1 cellular context compared by ENCODE assay signal in genomic region chr1:212858055-212858460, GRCh38.
TF ChIP-seq lines count a peak whose summit lies in the region.

TSS of gene FLVCR1 (plus strand) at chr1:212858275. CDS start at chr1:212858453, 178 bp downstream.

TF ChIP-seq in K562, 482 proteins besides CTCF, POLR2A, EP300 and RAD21 (continued from another document and continues in another):
- TF ChIP-seq SMAD4 (CRISPR knock-in tag; conservative IDR thresholded peaks at IDR 0.05) (peak; percentile 95), ASH1L (IDR thresholded peaks at IDR 0.05; ENCODE audit: borderline replicate concordance, low read depth, partially characterized antibody) (peak; percentile 66), KLF16 (IDR thresholded peaks at IDR 0.05) (peak; percentile 55; the same call in 1 of the 2 replicates), TBL1XR1 (IDR thresholded peaks at IDR 0.05; ENCODE audit: low read length in 2 of 2) (0 out of 4 replicates have a peak, but pooled peaks have one; percentile 12 to 32), ZBTB43 (CRISPR knock-in tag; IDR thresholded peaks at IDR 0.05) (no peak), NFE2 (IDR thresholded peaks at IDR 0.05; ENCODE audit: low read depth) (no peak), MCM2 (IDR thresholded peaks at IDR 0.05; ENCODE audit: low read depth) (no peak), ZNF23 (CRISPR knock-in tag; IDR thresholded peaks at IDR 0.05) (no peak), E2F3 (CRISPR knock-in tag; IDR thresholded peaks at IDR 0.05) (peak; percentile 74; the same call in 1 of the 2 replicates), BCOR (IDR thresholded peaks at IDR 0.05) (peak; percentile 34), FOS (IDR thresholded peaks at IDR 0.05; ENCODE audit: extremely low read depth, insufficient read length) (peak; percentile 38), MAZ (CRISPR knock-in tag; conservative IDR thresholded peaks at IDR 0.05 in 1 of 2, IDR thresholded peaks at IDR 0.05 in 1 of 2) (peak in 1 of 2 experiments; percentile 80; a peak in 2 of 4 replicates), MCM5 (IDR thresholded peaks at IDR 0.05; ENCODE audit: low read depth) (no peak), ZBTB11 (CRISPR knock-in tag; IDR thresholded peaks at IDR 0.05) (peak in 1 of 3 experiments; percentile 48; a peak in 1 of 6 replicates), HMGXB4 (CRISPR knock-in tag; IDR thresholded peaks at IDR 0.05) (peak; percentile 55; the same call in 1 of the 2 replicates), TCF3 (CRISPR knock-in tag; IDR thresholded peaks at IDR 0.05) (peak; percentile 37; the same call in 1 of the 2 replicates), ZKSCAN3 (CRISPR knock-in tag; IDR thresholded peaks at IDR 0.05) (no peak), CEBPB (tag; IDR thresholded peaks at IDR 0.05) (no peak), E4F1 (CRISPR knock-in tag; IDR thresholded peaks at IDR 0.05; ENCODE audit: borderline replicate concordance) (no peak), PCBP1 (IDR thresholded peaks at IDR 0.05; ENCODE audit: low read depth, low read length, poor library complexity, severe bottlenecking) (peak; percentile 76), TOE1 (IDR thresholded peaks at IDR 0.05; ENCODE audit: borderline replicate concordance) (peak; percentile 67; the same call in 1 of the 2 replicates), TOE1 (CRISPR knock-in tag; IDR thresholded peaks at IDR 0.05; ENCODE audit: borderline replicate concordance, low read depth) (no peak), NFYB (IDR thresholded peaks at IDR 0.05; ENCODE audit: extremely low read depth, insufficient read length) (peak; percentile 27), ZBED1 (IDR thresholded peaks at IDR 0.05) (0 out of 2 replicates have a peak, but pooled peaks have one; percentile 20)
- TF ChIP-seq, protein P1, sequence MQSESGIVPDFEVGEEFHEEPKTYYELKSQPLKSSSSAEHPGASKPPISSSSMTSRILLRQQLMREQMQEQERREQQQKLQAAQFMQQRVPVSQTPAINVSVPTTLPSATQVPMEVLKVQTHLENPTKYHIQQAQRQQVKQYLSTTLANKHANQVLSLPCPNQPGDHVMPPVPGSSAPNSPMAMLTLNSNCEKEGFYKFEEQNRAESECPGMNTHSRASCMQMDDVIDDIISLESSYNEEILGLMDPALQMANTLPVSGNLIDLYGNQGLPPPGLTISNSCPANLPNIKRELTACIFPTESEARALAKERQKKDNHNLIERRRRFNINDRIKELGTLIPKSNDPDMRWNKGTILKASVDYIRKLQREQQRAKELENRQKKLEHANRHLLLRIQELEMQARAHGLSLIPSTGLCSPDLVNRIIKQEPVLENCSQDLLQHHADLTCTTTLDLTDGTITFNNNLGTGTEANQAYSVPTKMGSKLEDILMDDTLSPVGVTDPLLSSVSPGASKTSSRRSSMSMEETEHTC (IDR thresholded peaks at IDR 0.05), result no peak
- TF ChIP-seq, protein P2, sequence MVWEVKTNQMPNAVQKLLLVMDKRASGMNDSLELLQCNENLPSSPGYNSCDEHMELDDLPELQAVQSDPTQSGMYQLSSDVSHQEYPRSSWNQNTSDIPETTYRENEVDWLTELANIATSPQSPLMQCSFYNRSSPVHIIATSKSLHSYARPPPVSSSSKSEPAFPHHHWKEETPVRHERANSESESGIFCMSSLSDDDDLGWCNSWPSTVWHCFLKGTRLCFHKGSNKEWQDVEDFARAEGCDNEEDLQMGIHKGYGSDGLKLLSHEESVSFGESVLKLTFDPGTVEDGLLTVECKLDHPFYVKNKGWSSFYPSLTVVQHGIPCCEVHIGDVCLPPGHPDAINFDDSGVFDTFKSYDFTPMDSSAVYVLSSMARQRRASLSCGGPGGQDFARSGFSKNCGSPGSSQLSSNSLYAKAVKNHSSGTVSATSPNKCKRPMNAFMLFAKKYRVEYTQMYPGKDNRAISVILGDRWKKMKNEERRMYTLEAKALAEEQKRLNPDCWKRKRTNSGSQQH (CRISPR knock-in tag; IDR thresholded peaks at IDR 0.05), result 0 out of 2 replicates have a peak, but pooled peaks have one; percentile 31
- TF ChIP-seq, protein P3, sequence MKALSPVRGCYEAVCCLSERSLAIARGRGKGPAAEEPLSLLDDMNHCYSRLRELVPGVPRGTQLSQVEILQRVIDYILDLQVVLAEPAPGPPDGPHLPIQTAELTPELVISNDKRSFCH (CRISPR knock-in tag; IDR thresholded peaks at IDR 0.05), result no peak
- TF ChIP-seq, protein P3 (tag; IDR thresholded peaks at IDR 0.05), result 0 out of 2 replicates have a peak, but pooled peaks have one; percentile 8
- TF ChIP-seq, protein P4, sequence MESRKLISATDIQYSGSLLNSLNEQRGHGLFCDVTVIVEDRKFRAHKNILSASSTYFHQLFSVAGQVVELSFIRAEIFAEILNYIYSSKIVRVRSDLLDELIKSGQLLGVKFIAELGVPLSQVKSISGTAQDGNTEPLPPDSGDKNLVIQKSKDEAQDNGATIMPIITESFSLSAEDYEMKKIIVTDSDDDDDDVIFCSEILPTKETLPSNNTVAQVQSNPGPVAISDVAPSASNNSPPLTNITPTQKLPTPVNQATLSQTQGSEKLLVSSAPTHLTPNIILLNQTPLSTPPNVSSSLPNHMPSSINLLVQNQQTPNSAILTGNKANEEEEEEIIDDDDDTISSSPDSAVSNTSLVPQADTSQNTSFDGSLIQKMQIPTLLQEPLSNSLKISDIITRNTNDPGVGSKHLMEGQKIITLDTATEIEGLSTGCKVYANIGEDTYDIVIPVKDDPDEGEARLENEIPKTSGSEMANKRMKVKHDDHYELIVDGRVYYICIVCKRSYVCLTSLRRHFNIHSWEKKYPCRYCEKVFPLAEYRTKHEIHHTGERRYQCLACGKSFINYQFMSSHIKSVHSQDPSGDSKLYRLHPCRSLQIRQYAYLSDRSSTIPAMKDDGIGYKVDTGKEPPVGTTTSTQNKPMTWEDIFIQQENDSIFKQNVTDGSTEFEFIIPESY (CRISPR knock-in tag; IDR thresholded peaks at IDR 0.05), result peak; percentile 47; the same call in 1 of the 2 replicates
- TF ChIP-seq, protein P5, sequence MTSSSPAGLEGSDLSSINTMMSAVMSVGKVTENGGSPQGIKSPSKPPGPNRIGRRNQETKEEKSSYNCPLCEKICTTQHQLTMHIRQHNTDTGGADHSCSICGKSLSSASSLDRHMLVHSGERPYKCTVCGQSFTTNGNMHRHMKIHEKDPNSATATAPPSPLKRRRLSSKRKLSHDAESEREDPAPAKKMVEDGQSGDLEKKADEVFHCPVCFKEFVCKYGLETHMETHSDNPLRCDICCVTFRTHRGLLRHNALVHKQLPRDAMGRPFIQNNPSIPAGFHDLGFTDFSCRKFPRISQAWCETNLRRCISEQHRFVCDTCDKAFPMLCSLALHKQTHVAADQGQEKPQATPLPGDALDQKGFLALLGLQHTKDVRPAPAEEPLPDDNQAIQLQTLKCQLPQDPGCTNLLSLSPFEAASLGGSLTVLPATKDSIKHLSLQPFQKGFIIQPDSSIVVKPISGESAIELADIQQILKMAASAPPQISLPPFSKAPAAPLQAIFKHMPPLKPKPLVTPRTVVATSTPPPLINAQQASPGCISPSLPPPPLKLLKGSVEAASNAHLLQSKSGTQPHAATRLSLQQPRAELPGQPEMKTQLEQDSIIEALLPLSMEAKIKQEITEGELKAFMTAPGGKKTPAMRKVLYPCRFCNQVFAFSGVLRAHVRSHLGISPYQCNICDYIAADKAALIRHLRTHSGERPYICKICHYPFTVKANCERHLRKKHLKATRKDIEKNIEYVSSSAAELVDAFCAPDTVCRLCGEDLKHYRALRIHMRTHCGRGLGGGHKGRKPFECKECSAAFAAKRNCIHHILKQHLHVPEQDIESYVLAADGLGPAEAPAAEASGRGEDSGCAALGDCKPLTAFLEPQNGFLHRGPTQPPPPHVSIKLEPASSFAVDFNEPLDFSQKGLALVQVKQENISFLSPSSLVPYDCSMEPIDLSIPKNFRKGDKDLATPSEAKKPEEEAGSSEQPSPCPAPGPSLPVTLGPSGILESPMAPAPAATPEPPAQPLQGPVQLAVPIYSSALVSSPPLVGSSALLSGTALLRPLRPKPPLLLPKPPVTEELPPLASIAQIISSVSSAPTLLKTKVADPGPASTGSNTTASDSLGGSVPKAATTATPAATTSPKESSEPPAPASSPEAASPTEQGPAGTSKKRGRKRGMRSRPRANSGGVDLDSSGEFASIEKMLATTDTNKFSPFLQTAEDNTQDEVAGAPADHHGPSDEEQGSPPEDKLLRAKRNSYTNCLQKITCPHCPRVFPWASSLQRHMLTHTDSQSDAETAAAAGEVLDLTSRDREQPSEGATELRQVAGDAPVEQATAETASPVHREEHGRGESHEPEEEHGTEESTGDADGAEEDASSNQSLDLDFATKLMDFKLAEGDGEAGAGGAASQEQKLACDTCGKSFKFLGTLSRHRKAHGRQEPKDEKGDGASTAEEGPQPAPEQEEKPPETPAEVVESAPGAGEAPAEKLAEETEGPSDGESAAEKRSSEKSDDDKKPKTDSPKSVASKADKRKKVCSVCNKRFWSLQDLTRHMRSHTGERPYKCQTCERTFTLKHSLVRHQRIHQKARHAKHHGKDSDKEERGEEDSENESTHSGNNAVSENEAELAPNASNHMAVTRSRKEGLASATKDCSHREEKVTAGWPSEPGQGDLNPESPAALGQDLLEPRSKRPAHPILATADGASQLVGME (CRISPR knock-in tag; IDR thresholded peaks at IDR 0.05), result no peak; the same call in 1 of the 2 replicates
